ENCODE assay signal across 8 cellular contexts in genomic region chr12:70497508-70497907, GRCh38.
"Had no signal": no experiment of that assay in that cellular context is flagged by ENCODE, and none has a peak within 500 bp of the region (broad histone marks: within the 10 kb centered on the region; RNA-seq: fewer than 3 reads in every experiment).

No MANE protein-coding gene starts in this region.

- H3K4me3 ChIP-seq: GM12878 had no signal

- ATAC-seq: GM12878 had no signal

- FAIRE-seq: G401.6, GM12878, GM12891, GM12892, GM18507, GM19239 had no signal

- DNase-seq: GDM1, GF-D8 had no signal
